32 cellular contexts compared by ENCODE assay signal in the genomic region with DNA sequence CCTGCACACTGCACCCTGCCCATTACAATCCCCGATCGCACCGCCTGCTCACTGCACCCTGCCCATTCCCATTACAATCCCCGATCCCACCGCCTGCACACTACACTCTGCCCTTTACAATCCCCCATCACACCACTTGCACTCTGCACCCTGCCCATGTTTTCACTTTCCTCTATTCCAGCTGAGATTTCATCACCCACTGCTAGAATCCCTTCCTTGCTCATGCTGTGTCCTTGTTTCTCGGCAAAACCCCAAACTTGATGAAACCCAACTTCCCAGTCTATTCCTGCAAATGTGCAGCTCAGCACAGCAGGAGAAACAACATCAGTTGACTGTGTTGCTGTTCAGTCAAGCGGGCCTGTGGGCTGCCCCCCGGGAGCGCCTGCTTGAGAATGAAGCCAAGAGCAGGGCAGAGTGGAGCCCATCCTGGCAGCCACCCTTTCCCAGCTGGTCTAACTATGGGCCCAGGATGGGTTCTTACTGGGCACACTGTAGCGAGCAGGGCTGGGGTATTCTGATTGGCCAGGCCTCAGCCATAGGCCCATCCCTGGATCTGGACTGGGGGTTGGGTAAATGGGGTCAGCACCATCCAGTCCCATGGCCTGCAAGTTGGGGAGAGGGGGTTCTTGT.
"Had no signal": no experiment of that assay in that cellular context is flagged by ENCODE, and none has a peak within 500 bp of the region (broad histone marks: within the 10 kb centered on the region; RNA-seq: fewer than 3 reads in every experiment).

No MANE protein-coding gene starts in this region.

- H3K27ac Mint-ChIP-seq: activated B cell treated with CpG ODN at 0.5 μM for 24 hours; activated CD8-positive, alpha-beta T cell treated with anti-CD3 and anti-CD28 coated beads for 36 hours; activated naive CD8-positive, alpha-beta T cell; activated T-helper 17 cell treated with anti-CD3 and anti-CD28 coated beads, Interleukin-2, amount 50 U/mL, for 72 hours; dendritic cell treated with granulocyte-macrophage colony-stimulating factor and Interleukin-4, amounts not matched to agents 40 ng/mL and 50 ng/mL, for 4 days; endodermal cell; T-helper 2 cell treated with Interferon-gamma antibody and Interleukin-4, amounts not matched to agents 5 μg/mL and 100 μg/mL, for 36 hours had no signal

- DNase-seq: activated B cell treated with CpG ODN at 0.5 μM for 24 hours; activated CD4-positive, alpha-beta T cell treated with anti-CD3 and anti-CD28 coated beads for 48 hours; activated CD4-positive, alpha-beta T cell treated with anti-CD3 and anti-CD28 coated beads, Interleukin-2, amount 50 U/mL, for 1 hour; activated CD4-positive, alpha-beta T cell treated with anti-CD3 and anti-CD28 coated beads, Interleukin-2, amount 50 U/mL, for 48 hours; activated CD8-positive, alpha-beta memory T cell treated with anti-CD3 and anti-CD28 coated beads for 24 hours; activated CD8-positive, alpha-beta T cell treated with anti-CD3 and anti-CD28 coated beads for 36 hours; activated effector memory CD4-positive, alpha-beta T cell treated with Interleukin-2 at 50 U/mL for 16 hours; activated gamma-delta T cell treated with Interleukin-2 at 50 U/mL for 16 hours; activated naive CD4-positive, alpha-beta T cell treated with anti-CD3 and anti-CD28 coated beads, Interleukin-2, amount 50 U/mL, for 16 hours; activated naive CD4-positive, alpha-beta T cell treated with Interleukin-2 at 50 U/mL for 16 hours; activated T-cell treated with anti-CD3 and anti-CD28 coated beads, Interleukin-2, amount 50 U/mL, for 4 hours; amniotic stem cell; anterior cingulate cortex; brain microvascular endothelial cell; dorsolateral prefrontal cortex; effector memory CD4-positive, alpha-beta T cell; endodermal cell; foreskin fibroblast; head of caudate nucleus; T1000; WERI-Rb-1 had no signal

- H3K27ac ChIP-seq: brain microvascular endothelial cell, coronary artery, dorsolateral prefrontal cortex, WERI-Rb-1 had no signal

- H3K27me3 ChIP-seq: brain microvascular endothelial cell had no signal

- H3K4me3 ChIP-seq: coronary artery, dorsolateral prefrontal cortex had no signal

- H3K4me1 Mint-ChIP-seq: activated B cell treated with CpG ODN at 0.5 μM for 24 hours; central memory CD8-positive, alpha-beta T cell; endodermal cell had no signal

- FAIRE-seq: astrocyte, bronchial epithelial cell, frontal cortex had no signal

- H3K9me3 Mint-ChIP-seq: activated B cell treated with CpG ODN at 0.5 μM for 24 hours; activated CD8-positive, alpha-beta T cell treated with anti-CD3 and anti-CD28 coated beads for 36 hours; activated T-cell treated with anti-CD3 and anti-CD28 coated beads, Interleukin-2, amount 50 U/mL, for 4 hours; activated T-helper 17 cell treated with anti-CD3 and anti-CD28 coated beads, Interleukin-2, amount 50 U/mL, for 72 hours; central memory CD8-positive, alpha-beta T cell; dendritic cell treated with granulocyte-macrophage colony-stimulating factor and Interleukin-4, amounts not matched to agents 40 ng/mL and 50 ng/mL, for 4 days; endodermal cell; T-helper 2 cell treated with Interferon-gamma antibody and Interleukin-4, amounts not matched to agents 5 μg/mL and 100 μg/mL, for 36 hours had no signal

- H3K36me3 Mint-ChIP-seq: activated naive CD8-positive, alpha-beta T cell had no signal

- H3K36me3 ChIP-seq: brain microvascular endothelial cell, WERI-Rb-1 had no signal

- ATAC-seq: activated CD4-positive, CD25-positive, alpha-beta regulatory T cell treated with anti-CD3 and anti-CD28 coated beads, Interleukin-2, amount 50 U/mL, for 24 hours; activated CD8-positive, alpha-beta T cell treated with anti-CD3 and anti-CD28 coated beads for 36 hours; activated T-cell treated with anti-CD3 and anti-CD28 coated beads, Interleukin-2, amount 50 U/mL, for 4 hours; activated T-helper 17 cell treated with anti-CD3 and anti-CD28 coated beads, Interleukin-2, amount 50 U/mL, for 72 hours; esophagus mucosa had no signal

- H3K4me3 Mint-ChIP-seq: activated B cell treated with CpG ODN at 0.5 μM for 24 hours; activated CD8-positive, alpha-beta T cell treated with anti-CD3 and anti-CD28 coated beads for 36 hours; activated naive CD8-positive, alpha-beta T cell; activated T-cell treated with anti-CD3 and anti-CD28 coated beads, Interleukin-2, amount 50 U/mL, for 4 hours; activated T-helper 17 cell treated with anti-CD3 and anti-CD28 coated beads, Interleukin-2, amount 50 U/mL, for 72 hours; central memory CD8-positive, alpha-beta T cell; dendritic cell treated with granulocyte-macrophage colony-stimulating factor and Interleukin-4, amounts not matched to agents 40 ng/mL and 50 ng/mL, for 4 days; endodermal cell; T-helper 2 cell treated with Interferon-gamma antibody and Interleukin-4, amounts not matched to agents 5 μg/mL and 100 μg/mL, for 36 hours had no signal
